In the genomic region with DNA sequence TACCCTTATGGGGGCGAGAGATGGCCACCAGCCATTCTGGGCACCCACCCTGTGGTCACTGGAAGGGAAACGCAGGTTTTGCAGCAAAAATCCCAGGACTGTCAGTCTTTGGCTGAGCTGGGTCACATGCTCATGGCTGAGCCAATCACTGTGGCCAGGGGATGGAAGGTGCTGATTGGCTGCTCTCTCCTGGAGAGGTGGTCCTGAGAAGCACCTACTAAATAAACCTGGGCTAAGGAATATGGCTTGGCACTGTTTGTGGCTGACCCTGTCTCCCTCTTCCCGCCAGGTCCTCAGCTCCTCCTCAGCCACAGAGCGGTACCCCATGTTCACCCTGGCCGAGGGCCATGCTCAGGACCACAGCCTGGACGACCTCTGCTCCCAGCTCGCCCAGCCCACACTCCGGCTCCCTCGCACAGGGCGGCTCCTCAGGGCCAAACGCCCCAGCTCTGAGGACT, we compare ENCODE assay signal across 9 cellular contexts. TPM values are rescaled to one million over a fixed set of nuclear protein-coding genes. Genes with fewer than 3 reads are reported as not detected.
A peak's percentile ranks its signal among the peaks of the same experiment; 100 is the strongest.
DNase-seq lines count a peak whose midpoint lies in the region; ATAC-seq and TF ChIP-seq lines count a peak whose summit lies in the region.
"Had no signal": no experiment of that assay in that cellular context is flagged by ENCODE, and none has a peak within 500 bp of the region (broad histone marks: within the 10 kb centered on the region; RNA-seq: fewer than 3 reads in every experiment).

No MANE protein-coding gene starts in this region.

- no peaks in the 10 kb centered on the region for H3K9me3 Mint-ChIP-seq in MCF 10A (ENCODE audit: unreplicated experiment)
- H3K9me3 Mint-ChIP-seq in effector memory CD8-positive, alpha-beta T cell: no peaks in the 10 kb centered on the region
- H3K9me3 Mint-ChIP-seq in stimulated activated naive CD8-positive, alpha-beta T cell treated with anti-CD3 and anti-CD28 coated beads, Interleukin-15, amount 100 ng/mL, for 72 hours: no peaks in the 10 kb centered on the region

- DNase-seq in MCF 10A (ENCODE audit: unreplicated experiment) (peak; percentile 23), breast epithelium (ENCODE audit: low spot score in 2 of 2) (no peak), PC-3 (peak; percentile 47), thyroid gland (no peak), putamen (ENCODE audit: low spot score) (no peak), NK-92 (lab: John Stamatoyannopoulos, UW; ENCODE audit: unreplicated experiment) (no peak)
- DNase-seq in effector memory CD8-positive, alpha-beta T cell: no peak
- peak in 1 of 2 donors; percentile 33 for DNase-seq in stimulated activated naive CD8-positive, alpha-beta T cell treated with anti-CD3 and anti-CD28 coated beads, Interleukin-15, amount 100 ng/mL, for 72 hours

- H3K9ac ChIP-seq in PC-3 (ENCODE audit: low read length): no peak overlapping the region
- H3K9ac ChIP-seq: KMS-11 had no signal

- no peaks in the 10 kb centered on the region for H3K4me1 Mint-ChIP-seq in MCF 10A (ENCODE audit: insufficient read depth, unreplicated experiment)
- peaks cover 32 to 40% of the 10 kb centered on the region in 2 donors for H3K4me1 Mint-ChIP-seq in effector memory CD8-positive, alpha-beta T cell (ENCODE audit: low read depth in 2 of 2)
- H3K4me1 Mint-ChIP-seq in stimulated activated naive CD8-positive, alpha-beta T cell treated with anti-CD3 and anti-CD28 coated beads, Interleukin-15, amount 100 ng/mL, for 72 hours: peaks cover 67% of the 10 kb centered on the region

- H4K20me1 ChIP-seq in PC-3 (ENCODE audit: low read length): no peaks in the 10 kb centered on the region

- POLR2A ChIA-PET in MCF 10A (lab: Yijun Ruan, JAX) (interaction anchor here (1.1 to 1.5 kb wide), 4 partner anchors 8 to 165 kb away, joined by 3 to 6 read pairs (median 4); a partner anchor contains a TSS), PC-3 (lab: Charles Lee; ENCODE audit: unreplicated experiment) (no interaction called here)

- TF ChIP-seq CTCF in MCF 10A (IDR thresholded peaks at IDR 0.05; ENCODE audit: unreplicated experiment) (no peak), breast epithelium (IDR thresholded peaks at IDR 0.05) (no peak), PC-3 (conservative IDR thresholded peaks at IDR 0.05; ENCODE audit: low read depth, low read length) (no peak), thyroid gland (IDR thresholded peaks at IDR 0.05) (no peak)

- peak; percentile 71 for ATAC-seq in PC-3
- no peak for ATAC-seq in effector memory CD8-positive, alpha-beta T cell (replicated peaks)
- no peak for ATAC-seq in stimulated activated naive CD8-positive, alpha-beta T cell treated with anti-CD3 and anti-CD28 coated beads, Interleukin-15, amount 100 ng/mL, for 72 hours

- no peak overlapping the region for H3K27ac Mint-ChIP-seq in MCF 10A (ENCODE audit: low read depth, unreplicated experiment)
- peak overlapping the region; percentile 93 to 94 for H3K27ac Mint-ChIP-seq in effector memory CD8-positive, alpha-beta T cell
- peak overlapping the region in 1 of 2 donors; percentile 90 for H3K27ac Mint-ChIP-seq in stimulated activated naive CD8-positive, alpha-beta T cell treated with anti-CD3 and anti-CD28 coated beads, Interleukin-15, amount 100 ng/mL, for 72 hours

- H3F3A ChIP-seq in PC-3 (ENCODE audit: low read length, unreplicated experiment): no peaks in the 10 kb centered on the region

- no peaks in the 10 kb centered on the region for H3K27me3 Mint-ChIP-seq in MCF 10A (ENCODE audit: insufficient read depth, unreplicated experiment)
- no peaks in the 10 kb centered on the region for H3K27me3 Mint-ChIP-seq in effector memory CD8-positive, alpha-beta T cell
- H3K27me3 Mint-ChIP-seq in stimulated activated naive CD8-positive, alpha-beta T cell treated with anti-CD3 and anti-CD28 coated beads, Interleukin-15, amount 100 ng/mL, for 72 hours: no peaks in the 10 kb centered on the region

- H3K9me3 ChIP-seq in breast epithelium (no peaks in the 10 kb centered on the region), PC-3 (ENCODE audit: low read length) (no peaks in the 10 kb centered on the region), thyroid gland (no peaks in the 10 kb centered on the region)

- H3K4me3 ChIP-seq in breast epithelium (no peak overlapping the region), PC-3 (ENCODE audit: low read length) (no peak overlapping the region), thyroid gland (replicated peaks in 1 of 3) (no peak overlapping the region)

- H2AFZ ChIP-seq in PC-3 (ENCODE audit: low read length): no peak overlapping the region

- CTCF ChIA-PET in MCF 10A (lab: Yijun Ruan, JAX): interaction anchor here (0.6 to 2.9 kb wide), 16 partner anchors 10 to 116 kb away, joined by 3 to 16 read pairs (median 4); no protein-coding TSS in a partner anchor
- CTCF ChIA-PET in PC-3 (lab: Charles Lee): no interaction called here

- no peak overlapping the region for H3K4me3 Mint-ChIP-seq in MCF 10A (ENCODE audit: unreplicated experiment)
- H3K4me3 Mint-ChIP-seq in effector memory CD8-positive, alpha-beta T cell: peak overlapping the region; percentile 75 to 76
- H3K4me3 Mint-ChIP-seq in stimulated activated naive CD8-positive, alpha-beta T cell treated with anti-CD3 and anti-CD28 coated beads, Interleukin-15, amount 100 ng/mL, for 72 hours: peak overlapping the region; percentile 76 to 79

- H3K27me3 ChIP-seq in breast epithelium (no peaks in the 10 kb centered on the region), PC-3 (ENCODE audit: low read length) (no peaks in the 10 kb centered on the region), thyroid gland (no peaks in the 10 kb centered on the region)

- no peaks in the 10 kb centered on the region for H3K9me2 ChIP-seq in PC-3 (replicated peaks; ENCODE audit: low read length)

- H3K4me2 ChIP-seq in PC-3 (ENCODE audit: low read length): no peak overlapping the region
- H3K4me2 ChIP-seq: KMS-11 had no signal

- peak overlapping the region in 1 of 2 donors; percentile 25 for H3K27ac ChIP-seq in breast epithelium
- H3K27ac ChIP-seq in PC-3 (ENCODE audit: low read length): no peak overlapping the region
- no peak overlapping the region for H3K27ac ChIP-seq in thyroid gland
- H3K27ac ChIP-seq: KMS-11 had no signal

- peaks cover 81% of the 10 kb centered on the region for H3K36me3 Mint-ChIP-seq in MCF 10A (ENCODE audit: insufficient read depth, unreplicated experiment)
- H3K36me3 Mint-ChIP-seq in effector memory CD8-positive, alpha-beta T cell (ENCODE audit: insufficient read depth): peaks cover 85% of the 10 kb centered on the region

- WGBS in thyroid gland, 2 donors: 73 to 89% methylated on average over 10 to 11 of the region's 11 CpGs

- H3K4me1 ChIP-seq in breast epithelium: no peaks in the 10 kb centered on the region
- H3K4me1 ChIP-seq in PC-3 (ENCODE audit: insufficient read depth, low read length): no peaks in the 10 kb centered on the region
- H3K4me1 ChIP-seq in thyroid gland: no peaks in the 10 kb centered on the region

- intact Hi-C loops in MCF 10A (cut with micrococcal nuclease) (no loop called here), breast epithelium (cut with DNase I; ENCODE audit: low total_unique reads) (no loop called here), PC-3 (cut with micrococcal nuclease) (no loop called here), thyroid gland (cut with DNase I) (no loop called here)

- TF ChIP-seq POLR2A in breast epithelium (IDR thresholded peaks at IDR 0.05) (no peak), thyroid gland (IDR thresholded peaks at IDR 0.05) (no peak)

- H3K36me3 ChIP-seq in breast epithelium: peaks cover 4% of the 10 kb centered on the region
- H3K36me3 ChIP-seq in PC-3 (ENCODE audit: low read depth, low read length): peaks cover 35% of the 10 kb centered on the region
- peaks cover 56 to 64% of the 10 kb centered on the region in 2 donors for H3K36me3 ChIP-seq in thyroid gland

- BruUV-seq in MCF 10A (replicated peaks; lab: Mats Ljungman, UMichigan) (no TSS peak), PC-3 (replicated peaks; lab: Mats Ljungman, UMichigan) (no TSS peak)

- no peaks in the 10 kb centered on the region for H3K79me2 ChIP-seq in PC-3 (ENCODE audit: low read length)

RNA-seq across cellular contexts. Expression of a gene that starts 8.9 kb away (rescaled TPM):
- 22.6 and 36.8 TPM in 2 replicates for total RNA-seq in MCF 10A (2022)
- 10 to 100 TPM; 13.1 to 18.0 (median 16.1) TPM for total RNA-seq in breast epithelium
- 53.2 and 65.9 TPM in 2 replicates for total RNA-seq in PC-3 (2014; rRNA removed)
- total RNA-seq in thyroid gland: 10 to 100 TPM; 28.4 to 37.0 (median 31.3) TPM

RNA-seq across cellular contexts. Expression of a gene that starts 13.2 kb away (rescaled TPM):
- total RNA-seq in MCF 10A (2022) (23.3 and 27.4 TPM in 2 replicates), breast epithelium (10 to 100 TPM; 16.4 to 23.6 (median 17.6) TPM), PC-3 (2014; rRNA removed) (52.9 and 72.6 TPM in 2 replicates), thyroid gland (10 to 100 TPM; 17.3 to 49.7 (median 28.2) TPM)

RNA-seq across cellular contexts. Expression of a gene that starts 16.2 kb away (rescaled TPM):
- total RNA-seq in MCF 10A (2022) (2.5 and 2.6 TPM in 2 replicates), breast epithelium (1 to 10 TPM; 5.3 to 9.4 (median 8.8) TPM), PC-3 (2014; rRNA removed) (17.1 and 22.5 TPM in 2 replicates), thyroid gland (1 to 10 TPM; 2.0 to 8.2 (median 3.7) TPM)

RNA-seq across cellular contexts. Expression of a gene that starts 34.5 kb away (rescaled TPM):
- total RNA-seq in MCF 10A (2022): 1.8 and 6.1 TPM in 2 replicates
- 10 to 100 TPM in 2 of 3 donors, not detected in 1; 34.1 to 49.9 TPM for total RNA-seq in breast epithelium
- total RNA-seq in PC-3 (2014; rRNA removed): 43.9 and 50.0 TPM in 2 replicates
- total RNA-seq in thyroid gland: 100 to 1,000 TPM in 2 of 4 donors, 10 to 100 TPM in 2; 69.7 to 129 (median 102) TPM

RNA-seq across cellular contexts. Expression of a gene that starts 35.4 kb away (rescaled TPM):
- total RNA-seq in MCF 10A (2022) (not detected in 2 replicates), breast epithelium (1 to 10 TPM in 1 of 3 donors, under 1 TPM in 2; 0.16 to 1.2 (median 0.66) TPM), PC-3 (2014; rRNA removed) (2.4 and 4.1 TPM in 2 replicates), thyroid gland (under 1 TPM in 3 of 4 donors, not detected in 1; 0.22 to 0.59 (median 0.27) TPM)

Comparison
In these comparisons a context has a peak if more than half of its experiments do, and no peak if none do; other contexts are left out.
1. DNase-seq: peak in MCF 10A (single experiment) and PC-3 (single experiment); none in breast epithelium (0 of 2), effector memory CD8-positive, alpha-beta T cell (0 of 3), thyroid gland (0 of 2), putamen (single experiment) and NK-92 (single experiment).